ENCODE assay signal across 13 cellular contexts in genomic region chr7:125057974-125058373, GRCh38.
"Had no signal": no experiment of that assay in that cellular context is flagged by ENCODE, and none has a peak within 500 bp of the region (broad histone marks: within the 10 kb centered on the region; RNA-seq: fewer than 3 reads in every experiment).

No MANE protein-coding gene starts in this region.

- DNase-seq: activated CD4-positive, alpha-beta T cell treated with anti-CD3 and anti-CD28 coated beads, Interleukin-2, amount 50 U/mL, for 1 hour; activated naive CD4-positive, alpha-beta T cell; activated naive CD8-positive, alpha-beta T cell treated with anti-CD3 and anti-CD28 coated beads, Interleukin-2, amount 10 ng/mL, durations not matched to agents 7 days and 5 days; brain microvascular endothelial cell; cortex of kidney; effector CD4-positive, alpha-beta T cell; esophagus squamous epithelium; right cardiac atrium; small intestine; stimulated activated CD4-positive, alpha-beta T cell treated with anti-CD3 and anti-CD28 coated beads, Interleukin-4, amount 100 ng/mL, for 24 hours; stimulated activated naive CD4-positive, alpha-beta T cell; tibial artery had no signal

- H3K27me3 ChIP-seq: brain microvascular endothelial cell, esophagus squamous epithelium, tibial artery had no signal

- H3K4me1 ChIP-seq: prostate gland had no signal

- H3K9me3 ChIP-seq: esophagus squamous epithelium, prostate gland, tibial artery had no signal

- ATAC-seq: right cardiac atrium had no signal

- H3K27ac ChIP-seq: brain microvascular endothelial cell, esophagus squamous epithelium, prostate gland, tibial artery had no signal

- H3K4me3 ChIP-seq: esophagus squamous epithelium, prostate gland, tibial artery had no signal

- H3K36me3 ChIP-seq: brain microvascular endothelial cell, esophagus squamous epithelium, prostate gland, tibial artery had no signal
